ENCODE assay signal across 12 cellular contexts in genomic region chr17:18634550-18635263, GRCh38. TPM values are rescaled to one million over a fixed set of nuclear protein-coding genes. Genes with fewer than 3 reads are reported as not detected.
DNase-seq lines count a peak whose midpoint lies in the region; ATAC-seq and TF ChIP-seq lines count a peak whose summit lies in the region.
"Not testable (repeated sequence)": the region's sequence is repeated elsewhere in the genome, so short reads cannot be mapped to it uniquely, and the experiment has no call there.
"Had no signal": no experiment of that assay in that cellular context is flagged by ENCODE, and none has a peak within 500 bp of the region (broad histone marks: within the 10 kb centered on the region; RNA-seq: fewer than 3 reads in every experiment).

No MANE protein-coding gene starts in this region.

- not testable (repeated sequence) for H3K9me3 ChIP-seq in H9 (ENCODE audit: control insufficient read depth, low read depth, low read length); ascending aorta; iPS-20b (ENCODE audit: insufficient read depth, low read depth, low read length); neural progenitor cell (ENCODE audit: low read depth)

- POLR2A ChIA-PET in activated B cell treated with CpG ODN at 0.5 μM for 24 hours (lab: Charles Lee): not testable (repeated sequence)

- H2BK20ac ChIP-seq in H9 (ENCODE audit: low read depth, low read length, poor library complexity, severe bottlenecking): not testable (repeated sequence)

- not testable (repeated sequence) for H3K79me2 ChIP-seq in H9 (ENCODE audit: insufficient read depth, low read length); neural progenitor cell (ENCODE audit: low read depth)

- H3K18ac ChIP-seq in H9 (ENCODE audit: insufficient read length, low read depth, low read length): not testable (repeated sequence)

- H2BK5ac ChIP-seq in H9 (ENCODE audit: insufficient read length, low read length): not testable (repeated sequence)

- H3K9me3 Mint-ChIP-seq in H9; activated B cell treated with CpG ODN at 0.5 μM for 24 hours; neural progenitor cell; stimulated activated naive CD8-positive, alpha-beta T cell treated with anti-CD3 and anti-CD28 coated beads, Interleukin-15, Interleukin-2, amounts not matched to agents 100 ng/mL and 50 ng/mL, for 24 hours: not testable (repeated sequence)

- WGBS in H9 (ENCODE audit: extremely low coverage, insufficient read length, low lambda C conversion rate): no CpG with 5 or more reads among the region's 56 CpGs

- H3K4me1 Mint-ChIP-seq in H9; activated B cell treated with CpG ODN at 0.5 μM for 24 hours; neural progenitor cell; stimulated activated naive CD8-positive, alpha-beta T cell treated with anti-CD3 and anti-CD28 coated beads, Interleukin-15, Interleukin-2, amounts not matched to agents 100 ng/mL and 50 ng/mL, for 24 hours (ENCODE audit: low read depth): not testable (repeated sequence)

- not testable (repeated sequence) for H4K8ac ChIP-seq in H9 (replicated peaks; ENCODE audit: insufficient read length, low read depth, low read length)

- H3K36me3 Mint-ChIP-seq in H9 (ENCODE audit: insufficient read depth in 1 of 3, low read depth in 3 of 3); activated B cell treated with CpG ODN at 0.5 μM for 24 hours (ENCODE audit: low read depth); neural progenitor cell; stimulated activated naive CD8-positive, alpha-beta T cell treated with anti-CD3 and anti-CD28 coated beads, Interleukin-15, Interleukin-2, amounts not matched to agents 100 ng/mL and 50 ng/mL, for 24 hours (ENCODE audit: low read depth): not testable (repeated sequence)

- not testable (repeated sequence) for H2AFZ ChIP-seq in H9 (ENCODE audit: low read length); neural progenitor cell (replicated peaks)

- H3K4me3 ChIP-seq in AG09309 (ENCODE audit: control insufficient read depth, low read depth, low read length) (peak overlapping the region; percentile 5; the same call in 1 of the 2 replicates), ascending aorta (peak overlapping the region; percentile 2 to 33), epithelial cell of proximal tubule (ENCODE audit: low read depth, low read length) (peak overlapping the region; percentile 21), iPS-20b (ENCODE audit: low read length) (peak overlapping the region; percentile 38; the same call in 1 of the 2 replicates)
- not testable (repeated sequence) for H3K4me3 ChIP-seq in neural progenitor cell

- H2BK120ac ChIP-seq in H9 (ENCODE audit: low read depth, low read length, poor library complexity, severe bottlenecking): not testable (repeated sequence)

- H3T11ph ChIP-seq in H9 (ENCODE audit: low read length): not testable (repeated sequence)

- H3K4me2 ChIP-seq in H9 (ENCODE audit: insufficient read depth, insufficient read length, low read length); neural progenitor cell: not testable (repeated sequence)

- not testable (repeated sequence) for H2BK15ac ChIP-seq in H9 (ENCODE audit: low read depth, low read length)

- H3F3A ChIP-seq in neural progenitor cell (ENCODE audit: low read depth): not testable (repeated sequence)

- H4K20me1 ChIP-seq in H9 (ENCODE audit: control insufficient read depth, insufficient read depth, insufficient read length); neural progenitor cell (ENCODE audit: low read depth): not testable (repeated sequence)

- H3K27ac ChIP-seq in H9 (ENCODE audit: insufficient read length, low read depth, low read length); ascending aorta; iPS-20b (ENCODE audit: low read length); neural progenitor cell: not testable (repeated sequence)

- TF ChIP-seq CTCF in AG09309 (IDR thresholded peaks at IDR 0.05; ENCODE audit: control insufficient read depth, insufficient read depth, low read depth, low read length, missing control alignments); H9 (conservative IDR thresholded peaks at IDR 0.05); activated B cell treated with CpG ODN at 0.5 μM for 24 hours (IDR thresholded peaks at IDR 0.05); ascending aorta (IDR thresholded peaks at IDR 0.05); epithelial cell of proximal tubule (conservative IDR thresholded peaks at IDR 0.05; ENCODE audit: low read depth, low read length); neural progenitor cell (IDR thresholded peaks at IDR 0.05): not testable (repeated sequence)

- not testable (repeated sequence) for H3K4ac ChIP-seq in H9 (ENCODE audit: low read depth, low read length)

- H3K36me3 ChIP-seq in ascending aorta; iPS-20b (ENCODE audit: insufficient read depth, low read depth, low read length); neural progenitor cell: not testable (repeated sequence)

- not testable (repeated sequence) for H3K79me1 ChIP-seq in H9 (ENCODE audit: insufficient read depth, low read depth, low read length, poor library complexity, severe bottlenecking)

- H2BK12ac ChIP-seq in H9 (ENCODE audit: insufficient read length, low read depth, low read length): not testable (repeated sequence)

- DNase-seq in AG09309 (ENCODE audit: low read depth); H9; activated B cell treated with CpG ODN at 0.5 μM for 24 hours; ascending aorta (ENCODE audit: low spot score in 2 of 2); epithelial cell of proximal tubule (ENCODE audit: low read depth); neural progenitor cell (ENCODE audit: low spot score): not testable (repeated sequence)

- not testable (repeated sequence) for H4K5ac ChIP-seq in H9 (ENCODE audit: insufficient read length, low read depth, low read length)

- H4K91ac ChIP-seq in H9 (ENCODE audit: insufficient read length, low read depth, low read length): not testable (repeated sequence)

- intact Hi-C loops in activated B cell treated with CpG ODN at 0.5 μM for 24 hours (cut with micrococcal nuclease); ascending aorta (cut with DNase I): not testable (repeated sequence)

- not testable (repeated sequence) for H3K4me1 ChIP-seq in H9 (ENCODE audit: insufficient read depth, low read length); ascending aorta; iPS-20b (ENCODE audit: insufficient read depth, low read length); neural progenitor cell

- H3K4me3 Mint-ChIP-seq in H9 (peak overlapping the region; percentile 54 to 66), activated B cell treated with CpG ODN at 0.5 μM for 24 hours (peak overlapping the region; percentile 46), neural progenitor cell (peak overlapping the region; percentile 60)
- peak overlapping the region; percentile 73 for H3K4me3 Mint-ChIP-seq in stimulated activated naive CD8-positive, alpha-beta T cell treated with anti-CD3 and anti-CD28 coated beads, Interleukin-15, Interleukin-2, amounts not matched to agents 100 ng/mL and 50 ng/mL, for 24 hours

- H3K27me3 Mint-ChIP-seq in H9 (ENCODE audit: low read depth): peaks cover 17% of the 10 kb centered on the region
- peaks cover 13% of the 10 kb centered on the region for H3K27me3 Mint-ChIP-seq in activated B cell treated with CpG ODN at 0.5 μM for 24 hours
- H3K27me3 Mint-ChIP-seq in neural progenitor cell (ENCODE audit: insufficient read depth, low read depth): not testable (repeated sequence)
- H3K27me3 Mint-ChIP-seq in stimulated activated naive CD8-positive, alpha-beta T cell treated with anti-CD3 and anti-CD28 coated beads, Interleukin-15, Interleukin-2, amounts not matched to agents 100 ng/mL and 50 ng/mL, for 24 hours: peaks cover 19% of the 10 kb centered on the region

- ATAC-seq in activated B cell treated with CpG ODN at 0.5 μM for 24 hours (ENCODE audit: low read depth): peak; percentile 28

- not testable (repeated sequence) for H3K14ac ChIP-seq in H9 (ENCODE audit: insufficient read depth, low read length)

- H3K27me3 ChIP-seq in H9 (ENCODE audit: insufficient read depth, low read length); ascending aorta; iPS-20b (ENCODE audit: insufficient read depth, low read length); neural progenitor cell: not testable (repeated sequence)

- not testable (repeated sequence) for H3K56ac ChIP-seq in H9 (ENCODE audit: insufficient read length, low read depth, low read length)

- H3K27ac Mint-ChIP-seq in H9; activated B cell treated with CpG ODN at 0.5 μM for 24 hours; neural progenitor cell; stimulated activated naive CD8-positive, alpha-beta T cell treated with anti-CD3 and anti-CD28 coated beads, Interleukin-15, Interleukin-2, amounts not matched to agents 100 ng/mL and 50 ng/mL, for 24 hours: not testable (repeated sequence)

- not testable (repeated sequence) for H3K23ac ChIP-seq in H9 (ENCODE audit: insufficient read length, low read depth, low read length)

- H3K23me2 ChIP-seq in H9 (ENCODE audit: insufficient read length, low read depth, low read length, poor library complexity, severe bottlenecking): not testable (repeated sequence)

- not testable (repeated sequence) for H2AK5ac ChIP-seq in H9 (ENCODE audit: insufficient read length, low read length)

- CTCF ChIA-PET in activated B cell treated with CpG ODN at 0.5 μM for 24 hours (lab: Charles Lee): not testable (repeated sequence)

- H3K9ac ChIP-seq in H9 (ENCODE audit: extremely low read depth, insufficient read length, low read length); iPS-20b (ENCODE audit: low read depth, low read length); neural progenitor cell: not testable (repeated sequence)

RNA-seq across cellular contexts. Expression of gene TBC1D28, which starts 9.5 kb away (rescaled TPM):
- total RNA-seq in H9 (2021) (0.24 and 0.61 TPM in 2 replicates), activated B cell treated with CpG ODN at 0.5 μM for 24 hours (not detected in 2 replicates), ascending aorta (not detected), epithelial cell of proximal tubule (not detected in 2 replicates), neural progenitor cell (ENCODE audit: low replicate concordance) (0.09 TPM in 1 of 2 replicates, not detected in the other)
- total RNA-seq: activated CD4-positive, alpha-beta memory T cell treated with anti-CD3 and anti-CD28 coated beads for 36 hours; kidney; mucosa of gallbladder; thyroid gland had no signal

RNA-seq across cellular contexts. Expression of gene FOXO3B, which starts 47.4 kb away (rescaled TPM):
- 18.6 and 18.7 TPM in 2 replicates for total RNA-seq in H9 (2021)
- 5.8 and 7.6 TPM in 2 replicates for total RNA-seq in activated B cell treated with CpG ODN at 0.5 μM for 24 hours
- 2.0 TPM for total RNA-seq in ascending aorta
- 6.0 and 8.5 TPM in 2 replicates for total RNA-seq in epithelial cell of proximal tubule
- 9.4 and 29.0 TPM in 2 replicates for total RNA-seq in neural progenitor cell (ENCODE audit: low replicate concordance)
